Comparison of ENCODE assay signal across 8 cellular contexts in the genomic region with DNA sequence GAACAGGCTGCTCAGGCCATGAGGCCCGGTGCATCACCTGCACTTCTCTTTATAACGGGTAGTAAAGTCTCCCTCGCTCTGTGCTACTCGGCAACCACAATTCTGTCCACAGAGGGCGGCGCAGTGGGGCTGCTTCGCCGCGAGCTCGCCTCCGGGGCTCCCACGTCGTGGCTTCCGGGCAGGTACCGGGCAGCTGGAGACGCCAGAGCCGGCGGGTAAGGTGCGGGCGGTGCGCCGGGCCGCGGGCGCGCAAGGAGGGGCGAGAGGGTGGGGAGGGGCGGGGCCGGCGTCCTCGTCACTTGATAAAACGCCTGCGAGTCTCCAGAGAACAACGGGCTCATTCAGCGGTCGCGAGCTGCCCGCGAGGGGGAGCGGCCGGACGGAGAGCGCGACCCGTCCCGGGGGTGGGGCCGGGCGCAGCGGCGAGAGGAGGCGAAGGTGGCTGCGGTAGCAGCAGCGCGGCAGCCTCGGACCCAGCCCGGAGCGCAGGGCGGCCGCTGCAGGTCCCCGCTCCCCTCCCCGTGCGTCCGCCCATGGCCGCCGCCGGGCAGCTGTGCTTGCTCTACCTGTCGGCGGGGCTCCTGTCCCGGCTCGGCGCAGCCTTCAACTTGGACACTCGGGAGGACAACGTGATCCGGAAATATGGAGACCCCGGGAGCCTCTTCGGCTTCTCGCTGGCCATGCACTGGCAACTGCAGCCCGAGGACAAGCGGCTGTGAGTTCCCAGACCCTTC. TPM values are rescaled to one million over a fixed set of nuclear protein-coding genes. Genes with fewer than 3 reads are reported as not detected.
DNase-seq lines count a peak whose midpoint lies in the region; ATAC-seq and TF ChIP-seq lines count a peak whose summit lies in the region.

A gene (plus strand): TSS at position 331 of the 734 bp plus-strand sequence.

- CTCF ChIA-PET in AG04450 (lab: Charles Lee) = interaction anchor here (0.6 to 2.5 kb wide), 6 partner anchors 15 to 218 kb away, joined by 3 to 15 read pairs (median 4); no protein-coding TSS in a partner anchor
- CTCF ChIA-PET in activated CD4-positive, alpha-beta T cell treated with anti-CD3 and anti-CD28 coated beads, Interleukin-2, amount 10 ng/mL, durations not matched to agents 7 days and 5 days (lab: Charles Lee) = interaction anchor here (0.7 to 7.3 kb wide), 8 partner anchors 8 to 300 kb away, joined by 3 to 36 read pairs (median 4); no protein-coding TSS in a partner anchor

- H3K36me3 Mint-ChIP-seq in activated CD4-positive, alpha-beta T cell treated with anti-CD3 and anti-CD28 coated beads, Interleukin-2, amount 10 ng/mL, durations not matched to agents 7 days and 5 days (ENCODE audit: low read depth) = peaks cover 19% of the 10 kb centered on the region

- H3K4me3 ChIP-seq in AG04450 (ENCODE audit: low read depth, low read length) (peak within 1 kb of the TSS; percentile 71), colonic mucosa (peak within 1 kb of the TSS; percentile 86)

- no peaks in the 10 kb centered on the region for H3K36me3 ChIP-seq in colonic mucosa

- H3K27ac ChIP-seq in AG04450 (ENCODE audit: low read depth, low read length) (no peak within 1 kb of the TSS), colonic mucosa (peak within 1 kb of the TSS; percentile 97)

- H3K27me3 Mint-ChIP-seq in activated CD4-positive, alpha-beta T cell treated with anti-CD3 and anti-CD28 coated beads, Interleukin-2, amount 10 ng/mL, durations not matched to agents 7 days and 5 days = peaks cover 34% of the 10 kb centered on the region

- POLR2A ChIA-PET in AG04450 (lab: Yijun Ruan, JAX) = interaction anchor here (0.6 to 1.6 kb wide), 3 partner anchors 15 to 324 kb away, joined by 3 to 5 read pairs (median 3); no protein-coding TSS in a partner anchor
- POLR2A ChIA-PET in activated CD4-positive, alpha-beta T cell treated with anti-CD3 and anti-CD28 coated beads, Interleukin-2, amount 10 ng/mL, durations not matched to agents 7 days and 5 days (lab: Charles Lee) = interaction anchor here (1.0 kb wide), 1 partner anchor 230 kb away, joined by 4 read pairs; no protein-coding TSS in a partner anchor

- no peaks in the 10 kb centered on the region for H3K9me3 Mint-ChIP-seq in activated CD4-positive, alpha-beta T cell treated with anti-CD3 and anti-CD28 coated beads, Interleukin-2, amount 10 ng/mL, durations not matched to agents 7 days and 5 days

- peak within 1 kb of the TSS; percentile 76 for H3K27ac Mint-ChIP-seq in activated CD4-positive, alpha-beta T cell treated with anti-CD3 and anti-CD28 coated beads, Interleukin-2, amount 10 ng/mL, durations not matched to agents 7 days and 5 days

- DNase-seq in AG04450 (ENCODE audit: low read depth, low spot score) (no peak), NCI-H226 (peak; percentile 72), colonic mucosa (peak; percentile 92), left kidney (ENCODE audit: low read depth, low spot score) (peak; percentile 93)
- peak; percentile 73 for DNase-seq in activated CD4-positive, alpha-beta T cell treated with anti-CD3 and anti-CD28 coated beads, Interleukin-2, amount 10 ng/mL, durations not matched to agents 7 days and 5 days
- DNase-seq in stimulated activated CD4-positive, alpha-beta T cell treated with anti-CD3 and anti-CD28 coated beads, Interleukin-1b, Interleukin-23, amount 100 ng/mL, for 24 hours (ENCODE audit: low read depth in 4 of 4, low spot score in 1 of 4) = peak; percentile 38 to 72 (median 60)

- H3K4me1 ChIP-seq in colonic mucosa = peaks cover 5% of the 10 kb centered on the region

- ATAC-seq in GM21390 (IDR thresholded peaks at IDR 0.05; ENCODE audit: unreplicated experiment) = peak; percentile 48
- no peak for ATAC-seq in HG03175 (IDR thresholded peaks at IDR 0.05; ENCODE audit: unreplicated experiment)

- H3K9me3 ChIP-seq in AG04450 (ENCODE audit: control insufficient read depth, insufficient read depth, low read length) (no peaks in the 10 kb centered on the region; the same call in 1 of the 2 replicates), colonic mucosa (no peaks in the 10 kb centered on the region)

- intact Hi-C loops in colonic mucosa (cut with DNase I) = loop anchor here (5.0 kb wide), 1 partner anchor 35 kb away; no protein-coding TSS in a partner anchor

- H3K9ac ChIP-seq in colonic mucosa (ENCODE audit: low read depth in 2 of 2, low read length in 2 of 2) = peak within 1 kb of the TSS; percentile 95 to 97

- H3K4me1 Mint-ChIP-seq in activated CD4-positive, alpha-beta T cell treated with anti-CD3 and anti-CD28 coated beads, Interleukin-2, amount 10 ng/mL, durations not matched to agents 7 days and 5 days = peaks cover 65% of the 10 kb centered on the region

- H3K27me3 ChIP-seq in AG04450 (ENCODE audit: control insufficient read depth, insufficient read depth, low read length) (no peaks in the 10 kb centered on the region), colonic mucosa (no peaks in the 10 kb centered on the region)

- H3K4me3 Mint-ChIP-seq in activated CD4-positive, alpha-beta T cell treated with anti-CD3 and anti-CD28 coated beads, Interleukin-2, amount 10 ng/mL, durations not matched to agents 7 days and 5 days = peak within 1 kb of the TSS; percentile 83

- TF ChIP-seq CTCF in AG04450 (IDR thresholded peaks at IDR 0.05; ENCODE audit: low read depth, low read length) (peak; percentile 23), colonic mucosa (IDR thresholded peaks at IDR 0.05) (no peak)

RNA-seq across cellular contexts. Expression of the gene that starts here (rescaled TPM):
- 14.8 and 17.9 TPM in 2 replicates for polyA plus RNA-seq in AG04450 (2011; rRNA removed)
- polyA minus RNA-seq in AG04450 (2011; rRNA and poly(A)+ RNA removed) = 19.8 and 20.8 TPM in 2 replicates
- 10 to 100 TPM; 46.7 to 47.2 TPM for total RNA-seq in activated CD4-positive, alpha-beta T cell treated with anti-CD3 and anti-CD28 coated beads, Interleukin-2, amount 10 ng/mL, durations not matched to agents 7 days and 5 days
- total RNA-seq in colonic mucosa = 100 to 1,000 TPM; 174 to 186 TPM
